Comparison of ENCODE assay signal across 21 cellular contexts in genomic region chr5:135913713-135914626, GRCh38. TPM values are rescaled to one million over a fixed set of nuclear protein-coding genes. Genes with fewer than 3 reads are reported as not detected.
"Had no signal": no experiment of that assay in that cellular context is flagged by ENCODE, and none has a peak within 500 bp of the region (broad histone marks: within the 10 kb centered on the region; RNA-seq: fewer than 3 reads in every experiment).

No MANE protein-coding gene starts in this region.

- H3K36me3 ChIP-seq: lower lobe of right lung, neural progenitor cell, ovary, sigmoid colon, spleen had no signal

- H3K4me1 Mint-ChIP-seq: activated B cell treated with CpG ODN at 0.5 μM for 24 hours, brain, neural progenitor cell had no signal

- H3K27ac ChIP-seq: foreskin keratinocyte, lower lobe of right lung, neural progenitor cell, ovary, sigmoid colon, spleen had no signal

- H3K4me2 ChIP-seq: neural progenitor cell had no signal

- H3K27me3 ChIP-seq: ovary had no signal

- H3K4me3 Mint-ChIP-seq: activated B cell treated with CpG ODN at 0.5 μM for 24 hours; brain; neural progenitor cell; T-helper 1 cell treated with Interleukin-12 subunit alpha and Interleukin-12 subunit beta and Interleukin-4 antibody, amounts not matched to agents 30 μg/mL and 1 μg/mL, for 36 hours had no signal

- H3K9me3 Mint-ChIP-seq: activated B cell treated with CpG ODN at 0.5 μM for 24 hours; activated naive CD4-positive, alpha-beta T cell treated with anti-CD3 and anti-CD28 coated beads, Interleukin-2, amount 50 U/mL, for 72 hours; brain; neural progenitor cell; T-helper 1 cell treated with Interleukin-12 subunit alpha and Interleukin-12 subunit beta and Interleukin-4 antibody, amounts not matched to agents 30 μg/mL and 1 μg/mL, for 36 hours had no signal

- H3K27ac Mint-ChIP-seq: activated B cell treated with CpG ODN at 0.5 μM for 24 hours; activated naive CD4-positive, alpha-beta T cell treated with anti-CD3 and anti-CD28 coated beads, Interleukin-2, amount 50 U/mL, for 72 hours; brain; neural progenitor cell; T-helper 1 cell treated with Interleukin-12 subunit alpha and Interleukin-12 subunit beta and Interleukin-4 antibody, amounts not matched to agents 30 μg/mL and 1 μg/mL, for 36 hours had no signal

- H3K4me1 ChIP-seq: foreskin keratinocyte, lower lobe of right lung, neural progenitor cell, sigmoid colon, spleen had no signal

- DNase-seq: activated B cell treated with CpG ODN at 0.5 μM for 24 hours; activated CD4-positive, alpha-beta T cell treated with anti-CD3 and anti-CD28 coated beads, Interleukin-2, amount 50 U/mL, for 48 hours; activated gamma-delta T cell; cerebellar nuclear complex; effector memory CD4-positive, alpha-beta T cell; foreskin keratinocyte; head of caudate nucleus; left colon; lower lobe of right lung; ovary; SHP77 treated with DMSO at 0.1 percent for 48 hours; sigmoid colon; spleen had no signal

- H3K4me3 ChIP-seq: lower lobe of right lung, neural progenitor cell, ovary, sigmoid colon, spleen had no signal

- FAIRE-seq: TTC549 had no signal

- H3K9me3 ChIP-seq: lower lobe of right lung, ovary, sigmoid colon, spleen had no signal

- H3K36me3 Mint-ChIP-seq: brain, neural progenitor cell had no signal

- ATAC-seq: foreskin keratinocyte, left colon, lower lobe of right lung had no signal

RNA-seq across cellular contexts. Expression of gene IL9, which starts 18.3 kb away (rescaled TPM):
- total RNA-seq: activated B cell treated with CpG ODN at 0.5 μM for 24 hours, foreskin keratinocyte, left colon, lower lobe of right lung, ovary, pulmonary artery endothelial cell, sigmoid colon, spleen, ureter had no signal
- polyA plus RNA-seq: foreskin keratinocyte, ovary, sigmoid colon, spleen had no signal

RNA-seq across cellular contexts. Expression of gene LECT2, which starts 40.8 kb away (rescaled TPM):
- total RNA-seq: activated B cell treated with CpG ODN at 0.5 μM for 24 hours; activated naive CD4-positive, alpha-beta T cell treated with anti-CD3 and anti-CD28 coated beads, Interleukin-2, amount 50 U/mL, for 72 hours; foreskin keratinocyte; left colon; lower lobe of right lung; ovary; pulmonary artery endothelial cell; sigmoid colon; spleen; ureter had no signal
- polyA plus RNA-seq: foreskin keratinocyte, ovary, sigmoid colon, spleen, thymus had no signal
